Comparison of ENCODE assay signal across 14 cellular contexts in genomic region chr4:661856-662761, GRCh38. TPM values are rescaled to one million over a fixed set of nuclear protein-coding genes. Genes with fewer than 3 reads are reported as not detected.
DNase-seq lines count a peak whose midpoint lies in the region; ATAC-seq and TF ChIP-seq lines count a peak whose summit lies in the region.
"Had no signal": no experiment of that assay in that cellular context is flagged by ENCODE, and none has a peak within 500 bp of the region (broad histone marks: within the 10 kb centered on the region; RNA-seq: fewer than 3 reads in every experiment).

No MANE protein-coding gene starts in this region.

- H3K27me3 ChIP-seq in Panc1 (ENCODE audit: control insufficient read depth, insufficient read depth, low read length) (no peaks in the 10 kb centered on the region), osteoblast (ENCODE audit: insufficient read depth, low read length) (peaks cover 13% of the 10 kb centered on the region)

- no peak overlapping the region for H2AFZ ChIP-seq in osteoblast (ENCODE audit: low read length)

- DNase-seq in activated CD8-positive, alpha-beta memory T cell treated with anti-CD3 and anti-CD28 coated beads, Interleukin-2, amount 50 U/mL, for 4 hours = peak; percentile 15
- DNase-seq in activated CD8-positive, alpha-beta memory T cell treated with anti-CD3 and anti-CD28 coated beads, Interleukin-2, amount 50 U/mL, for 48 hours = no peak
- DNase-seq in Panc1 (ENCODE audit: low read depth, low spot score) (no peak), chondrocyte (ENCODE audit: low spot score) (peak; percentile 88), osteoblast (ENCODE audit: insufficient read length, low spot score, missing footprints) (peak; percentile 74), medulla oblongata (ENCODE audit: extremely low spot score) (no peak), NCI-H2171 (lab: John Stamatoyannopoulos, UW) (no peak), foreskin fibroblast (no peak)
- DNase-seq: central memory CD4-positive, alpha-beta T cell; Kasumi-1; NCI-H526; SHP77; tibial artery had no signal

- ATAC-seq in Panc1 = no peak

- no peak for TF ChIP-seq CTCF in Panc1 (IDR thresholded peaks at IDR 0.05)
- no peak for TF ChIP-seq CTCF in chondrocyte (IDR thresholded peaks at IDR 0.05)
- TF ChIP-seq CTCF in osteoblast (IDR thresholded peaks at IDR 0.05; ENCODE audit: extremely low read depth, low read depth, low read length) = no peak
- TF ChIP-seq CTCF in foreskin fibroblast (IDR thresholded peaks at IDR 0.05; ENCODE audit: low read depth, low read length) = no peak

- CTCF ChIA-PET in Panc1 (lab: Charles Lee) = no interaction called here

- no peaks in the 10 kb centered on the region for H3K79me2 ChIP-seq in osteoblast (ENCODE audit: insufficient read depth, low read length)

- H3K4me2 ChIP-seq in osteoblast (ENCODE audit: insufficient read depth, low read length) = no peak overlapping the region

- no peaks in the 10 kb centered on the region for H3K9me3 Mint-ChIP-seq in chondrocyte (ENCODE audit: low read depth)

- H3K36me3 Mint-ChIP-seq in chondrocyte (ENCODE audit: low read depth) = no peaks in the 10 kb centered on the region

- H3K27ac Mint-ChIP-seq in chondrocyte (ENCODE audit: unreplicated experiment) = no peak overlapping the region

- no peak overlapping the region for H3K4me3 ChIP-seq in Panc1 (ENCODE audit: low read depth in 2 of 2, low read length in 2 of 2)
- H3K4me3 ChIP-seq in osteoblast (ENCODE audit: insufficient read depth, low read length) = no peak overlapping the region
- H3K4me3 ChIP-seq in foreskin fibroblast (ENCODE audit: low read depth in 1 of 2, low read length in 2 of 2) = no peak overlapping the region

- H3K9me3 ChIP-seq in Panc1 (ENCODE audit: control insufficient read depth, insufficient read depth, low read depth, low read length) (no peaks in the 10 kb centered on the region), osteoblast (ENCODE audit: low read depth, low read length) (no peaks in the 10 kb centered on the region)
- H3K9me3 ChIP-seq: tibial artery had no signal

- POLR2A ChIA-PET in Panc1 (lab: Charles Lee) = interaction anchor here (0.6 kb wide), 1 partner anchor 179 kb away, joined by 3 read pairs; no protein-coding TSS in a partner anchor

- H3K4me1 ChIP-seq in Panc1 (ENCODE audit: control insufficient read depth, insufficient read depth, low read length) = peaks cover 3% of the 10 kb centered on the region; the same call in 1 of the 2 replicates
- no peaks in the 10 kb centered on the region for H3K4me1 ChIP-seq in osteoblast (ENCODE audit: insufficient read depth, low read length)

- H3K27me3 Mint-ChIP-seq in chondrocyte (ENCODE audit: low read depth) = no peaks in the 10 kb centered on the region

- BruUV-seq in Panc1 (replicated peaks; lab: Mats Ljungman, UMichigan) = TSS peak; percentile 69

- no peaks in the 10 kb centered on the region for H4K20me1 ChIP-seq in osteoblast (ENCODE audit: insufficient read depth, low read length)

- H3K4me3 Mint-ChIP-seq in chondrocyte (ENCODE audit: unreplicated experiment) = no peak overlapping the region
- H3K4me3 Mint-ChIP-seq: neural crest cell had no signal

- H3K27ac ChIP-seq in Panc1 (ENCODE audit: low read length) (no peak overlapping the region), osteoblast (ENCODE audit: low read depth, low read length) (no peak overlapping the region)
- H3K27ac ChIP-seq: tibial artery had no signal

- intact Hi-C loops in Panc1 (cut with micrococcal nuclease; ENCODE audit: unreplicated experiment) = no loop called here

- H3K4me1 Mint-ChIP-seq in chondrocyte (ENCODE audit: low read depth) = peaks cover 2% of the 10 kb centered on the region
- H3K4me1 Mint-ChIP-seq: neural crest cell had no signal

- in situ Hi-C loops in Panc1 (cut with HindIII; ENCODE audit: low pct_unique_long_range_greater_than_20kb, low sequenced_read_pairs) = no loop called here

- H3K36me3 ChIP-seq in Panc1 (ENCODE audit: control insufficient read depth, insufficient read depth, low read length) = no peaks in the 10 kb centered on the region
- H3K36me3 ChIP-seq in osteoblast (ENCODE audit: insufficient read depth, low read length) = no peaks in the 10 kb centered on the region
- H3K36me3 ChIP-seq: tibial artery had no signal

RNA-seq across cellular contexts. Expression of gene ATP5ME, which starts 12.0 kb away (rescaled TPM):
- 257 TPM for total RNA-seq in Panc1 (2021; ENCODE audit: unreplicated experiment)
- polyA plus RNA-seq in Panc1 (2012; ENCODE audit: insufficient read length) = 535 TPM
- 240 to 279 TPM (median 256 TPM) in 3 replicates for total RNA-seq in chondrocyte
- 60.8 and 70.4 TPM in 2 replicates for total RNA-seq in osteoblast

RNA-seq across cellular contexts. Expression of gene MYL5, which starts 12.2 kb away (rescaled TPM):
- total RNA-seq in Panc1 (2021; ENCODE audit: unreplicated experiment) (12.0 TPM), chondrocyte (22.8 to 26.5 TPM (median 25.6 TPM) in 3 replicates), osteoblast (17.7 and 22.8 TPM in 2 replicates)
- polyA plus RNA-seq in Panc1 (2012; ENCODE audit: insufficient read length) = 14.5 TPM

RNA-seq across cellular contexts. Expression of gene SLC49A3, which starts 26.8 kb away (rescaled TPM):
- total RNA-seq in Panc1 (2021; ENCODE audit: unreplicated experiment) (0.62 TPM), chondrocyte (0.85 to 1.3 TPM (median 0.89 TPM) in 3 replicates), osteoblast (11.6 and 13.6 TPM in 2 replicates)
- polyA plus RNA-seq in Panc1 (2012; ENCODE audit: insufficient read length) = 0.59 TPM

RNA-seq across cellular contexts. Expression of gene PDE6B, which starts 36.7 kb away (rescaled TPM):
- total RNA-seq in Panc1 (2021; ENCODE audit: unreplicated experiment) (6.5 TPM), chondrocyte (0.46 to 2.3 TPM (median 2.3 TPM) in 3 replicates), osteoblast (not detected in 2 replicates)
- polyA plus RNA-seq in Panc1 (2012; ENCODE audit: insufficient read length) = 16.7 TPM

RNA-seq across cellular contexts. Expression of gene PCGF3, which starts 43.5 kb away (rescaled TPM):
- total RNA-seq in Panc1 (2021; ENCODE audit: unreplicated experiment) = 44.6 TPM
- polyA plus RNA-seq in Panc1 (2012; ENCODE audit: insufficient read length) = 65.6 TPM
- 54.1 to 60.8 TPM (median 55.4 TPM) in 3 replicates for total RNA-seq in chondrocyte
- total RNA-seq in osteoblast = 32.7 and 43.1 TPM in 2 replicates

Comparison
In these comparisons a context has a peak if more than half of its experiments do, and no peak if none do; other contexts are left out.
1. DNase-seq: peak in activated CD8-positive, alpha-beta memory T cell treated with anti-CD3 and anti-CD28 coated beads, Interleukin-2, amount 50 U/mL, for 4 hours (single experiment), chondrocyte (single experiment) and osteoblast (single experiment); none in activated CD8-positive, alpha-beta memory T cell treated with anti-CD3 and anti-CD28 coated beads, Interleukin-2, amount 50 U/mL, for 48 hours (single experiment), Panc1 (single experiment), medulla oblongata (single experiment), NCI-H2171 (single experiment) and foreskin fibroblast (0 of 2).